Comparison of ENCODE assay signal across 2 cellular contexts in the genomic region with DNA sequence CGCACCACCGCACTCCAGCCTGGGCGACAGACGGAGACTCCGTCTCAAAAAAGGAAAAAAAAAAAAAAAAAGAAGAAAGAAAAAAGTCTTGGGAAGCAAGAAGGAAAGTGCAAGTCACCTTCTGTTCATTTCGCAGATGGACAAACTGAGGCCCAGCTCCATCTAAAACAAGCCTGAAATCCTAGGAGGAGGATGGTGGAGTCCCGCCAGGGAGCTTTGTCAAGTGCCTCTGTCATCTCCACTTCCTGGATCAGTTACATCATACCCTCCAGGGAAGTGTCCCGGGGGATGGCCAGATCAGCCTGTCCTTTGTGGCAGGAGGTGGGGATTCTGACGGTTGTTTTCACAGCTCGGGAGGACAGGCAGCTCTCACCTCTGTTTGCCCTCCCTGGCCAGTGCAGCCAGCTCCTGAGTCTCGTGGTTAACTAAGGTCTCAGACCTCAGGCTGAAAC.
TF ChIP-seq lines count a peak whose summit lies in the region.

No MANE protein-coding gene starts in this region.

TF ChIP-seq in HEK293, 187 proteins besides CTCF, POLR2A, EP300 and RAD21:
- TF ChIP-seq HOXA7 (CRISPR knock-in tag; IDR thresholded peaks at IDR 0.05; ENCODE audit: borderline replicate concordance) (no peak), ZNF791 (tag by site-specific recombination; IDR thresholded peaks at IDR 0.05) (no peak), ZNF239 (tag by site-specific recombination; IDR thresholded peaks at IDR 0.05) (no peak), ZNF785 (tag by site-specific recombination; IDR thresholded peaks at IDR 0.05) (no peak), ZNF274 (IDR thresholded peaks at IDR 0.05; ENCODE audit: low read length) (no peak), ZNF274 (tag by site-specific recombination; IDR thresholded peaks at IDR 0.05; ENCODE audit: borderline replicate concordance) (no peak), ZNF48 (tag by site-specific recombination; IDR thresholded peaks at IDR 0.05) (no peak), TRIM28 (IDR thresholded peaks at IDR 0.05; ENCODE audit: borderline replicate concordance, low read length) (no peak), ZNF530 (tag by site-specific recombination; IDR thresholded peaks at IDR 0.05; ENCODE audit: low read depth) (no peak), MZF1 (tag by site-specific recombination; IDR thresholded peaks at IDR 0.05; ENCODE audit: borderline replicate concordance) (peak; percentile 28; the same call in 1 of the 2 replicates), ZNF629 (tag by site-specific recombination; IDR thresholded peaks at IDR 0.05) (peak; percentile 39; the same call in 1 of the 2 replicates), ZBTB17 (tag by site-specific recombination; IDR thresholded peaks at IDR 0.05) (0 out of 2 replicates have a peak, but pooled peaks have one; percentile 37), GLI4 (tag by site-specific recombination; IDR thresholded peaks at IDR 0.05) (no peak), ZNF514 (tag by site-specific recombination; IDR thresholded peaks at IDR 0.05) (no peak), ZNF510 (tag by site-specific recombination; IDR thresholded peaks at IDR 0.05; ENCODE audit: insufficient replicate concordance) (no peak)
- TF ChIP-seq, protein P1, sequence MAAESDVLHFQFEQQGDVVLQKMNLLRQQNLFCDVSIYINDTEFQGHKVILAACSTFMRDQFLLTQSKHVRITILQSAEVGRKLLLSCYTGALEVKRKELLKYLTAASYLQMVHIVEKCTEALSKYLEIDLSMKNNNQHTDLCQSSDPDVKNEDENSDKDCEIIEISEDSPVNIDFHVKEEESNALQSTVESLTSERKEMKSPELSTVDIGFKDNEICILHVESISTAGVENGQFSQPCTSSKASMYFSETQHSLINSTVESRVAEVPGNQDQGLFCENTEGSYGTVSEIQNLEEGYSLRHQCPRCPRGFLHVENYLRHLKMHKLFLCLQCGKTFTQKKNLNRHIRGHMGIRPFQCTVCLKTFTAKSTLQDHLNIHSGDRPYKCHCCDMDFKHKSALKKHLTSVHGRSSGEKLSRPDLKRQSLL (tag by site-specific recombination; IDR thresholded peaks at IDR 0.05) = peak; percentile 43; the same call in 1 of the 2 replicates
TF ChIP-seq in HEK293: peak in this region for 4.

TF ChIP-seq in HepG2, 621 proteins besides CTCF, POLR2A, EP300 and RAD21 (continues in another document):
- TF ChIP-seq RXRB (CRISPR knock-in tag; IDR thresholded peaks at IDR 0.05; ENCODE audit: borderline replicate concordance) = peak; percentile 23; the same call in 1 of the 2 replicates
- no peak for TF ChIP-seq ZBTB7B (CRISPR knock-in tag; IDR thresholded peaks at IDR 0.05)
- no peak for TF ChIP-seq ZNF850 (CRISPR knock-in tag; conservative IDR thresholded peaks at IDR 0.05)
- peak; percentile 72 for TF ChIP-seq ZNF121 (CRISPR knock-in tag; IDR thresholded peaks at IDR 0.05)
- TF ChIP-seq HMG20A (CRISPR knock-in tag; IDR thresholded peaks at IDR 0.05; ENCODE audit: borderline replicate concordance) = no peak
- TF ChIP-seq ZNF563 (CRISPR knock-in tag; IDR thresholded peaks at IDR 0.05) = no peak
- TF ChIP-seq THAP11 (CRISPR knock-in tag; IDR thresholded peaks at IDR 0.05) = 0 out of 2 replicates have a peak, but pooled peaks have one; percentile 16
- TF ChIP-seq, protein P2, sequence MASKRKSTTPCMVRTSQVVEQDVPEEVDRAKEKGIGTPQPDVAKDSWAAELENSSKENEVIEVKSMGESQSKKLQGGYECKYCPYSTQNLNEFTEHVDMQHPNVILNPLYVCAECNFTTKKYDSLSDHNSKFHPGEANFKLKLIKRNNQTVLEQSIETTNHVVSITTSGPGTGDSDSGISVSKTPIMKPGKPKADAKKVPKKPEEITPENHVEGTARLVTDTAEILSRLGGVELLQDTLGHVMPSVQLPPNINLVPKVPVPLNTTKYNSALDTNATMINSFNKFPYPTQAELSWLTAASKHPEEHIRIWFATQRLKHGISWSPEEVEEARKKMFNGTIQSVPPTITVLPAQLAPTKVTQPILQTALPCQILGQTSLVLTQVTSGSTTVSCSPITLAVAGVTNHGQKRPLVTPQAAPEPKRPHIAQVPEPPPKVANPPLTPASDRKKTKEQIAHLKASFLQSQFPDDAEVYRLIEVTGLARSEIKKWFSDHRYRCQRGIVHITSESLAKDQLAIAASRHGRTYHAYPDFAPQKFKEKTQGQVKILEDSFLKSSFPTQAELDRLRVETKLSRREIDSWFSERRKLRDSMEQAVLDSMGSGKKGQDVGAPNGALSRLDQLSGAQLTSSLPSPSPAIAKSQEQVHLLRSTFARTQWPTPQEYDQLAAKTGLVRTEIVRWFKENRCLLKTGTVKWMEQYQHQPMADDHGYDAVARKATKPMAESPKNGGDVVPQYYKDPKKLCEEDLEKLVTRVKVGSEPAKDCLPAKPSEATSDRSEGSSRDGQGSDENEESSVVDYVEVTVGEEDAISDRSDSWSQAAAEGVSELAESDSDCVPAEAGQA (IDR thresholded peaks at IDR 0.05; ENCODE audit: low read depth) = no peak
- TF ChIP-seq, protein P2 (CRISPR knock-in tag; IDR thresholded peaks at IDR 0.05; ENCODE audit: borderline replicate concordance) = no peak
- peak; percentile 70 for TF ChIP-seq ELF1 (CRISPR knock-in tag; IDR thresholded peaks at IDR 0.05)
- TF ChIP-seq MTF2 (CRISPR knock-in tag; IDR thresholded peaks at IDR 0.05; ENCODE audit: borderline replicate concordance) = no peak
- TF ChIP-seq, protein P3, sequence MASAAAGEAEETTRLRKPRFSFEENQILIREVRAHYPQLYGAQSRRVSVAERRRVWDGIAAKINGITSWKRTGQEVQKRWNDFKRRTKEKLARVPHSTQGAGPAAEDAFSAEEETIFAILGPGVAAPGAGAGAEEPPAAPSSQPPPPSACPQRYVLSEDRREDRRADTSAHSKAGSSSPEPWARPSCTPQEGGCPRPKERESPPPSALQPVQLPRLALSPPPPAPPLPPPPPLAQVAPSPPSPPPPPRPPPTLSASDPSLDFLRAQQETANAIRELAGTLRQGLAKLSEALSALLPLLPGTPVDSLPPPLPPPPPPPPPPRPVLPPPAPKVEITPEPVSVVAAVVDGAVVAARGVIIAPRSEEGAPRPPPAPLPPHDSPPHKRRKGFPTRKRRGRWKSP (CRISPR knock-in tag; IDR thresholded peaks at IDR 0.05) = no peak
- TF ChIP-seq MAFG (CRISPR knock-in tag; IDR thresholded peaks at IDR 0.05) = no peak
- TF ChIP-seq ZNF713 (CRISPR knock-in tag; IDR thresholded peaks at IDR 0.05) = no peak
- 0 out of 2 replicates have a peak, but pooled peaks have one; percentile 25 for TF ChIP-seq SP5 (CRISPR knock-in tag; IDR thresholded peaks at IDR 0.05; ENCODE audit: borderline replicate concordance, low read depth)
- TF ChIP-seq ZFX (CRISPR knock-in tag; IDR thresholded peaks at IDR 0.05; ENCODE audit: low read depth) = no peak
- TF ChIP-seq RELA (CRISPR knock-in tag; IDR thresholded peaks at IDR 0.05) = no peak
- TF ChIP-seq ZBTB38 (CRISPR knock-in tag; IDR thresholded peaks at IDR 0.05) = no peak
- TF ChIP-seq KLF11 (CRISPR knock-in tag; IDR thresholded peaks at IDR 0.05) = no peak
- TF ChIP-seq, protein P4, sequence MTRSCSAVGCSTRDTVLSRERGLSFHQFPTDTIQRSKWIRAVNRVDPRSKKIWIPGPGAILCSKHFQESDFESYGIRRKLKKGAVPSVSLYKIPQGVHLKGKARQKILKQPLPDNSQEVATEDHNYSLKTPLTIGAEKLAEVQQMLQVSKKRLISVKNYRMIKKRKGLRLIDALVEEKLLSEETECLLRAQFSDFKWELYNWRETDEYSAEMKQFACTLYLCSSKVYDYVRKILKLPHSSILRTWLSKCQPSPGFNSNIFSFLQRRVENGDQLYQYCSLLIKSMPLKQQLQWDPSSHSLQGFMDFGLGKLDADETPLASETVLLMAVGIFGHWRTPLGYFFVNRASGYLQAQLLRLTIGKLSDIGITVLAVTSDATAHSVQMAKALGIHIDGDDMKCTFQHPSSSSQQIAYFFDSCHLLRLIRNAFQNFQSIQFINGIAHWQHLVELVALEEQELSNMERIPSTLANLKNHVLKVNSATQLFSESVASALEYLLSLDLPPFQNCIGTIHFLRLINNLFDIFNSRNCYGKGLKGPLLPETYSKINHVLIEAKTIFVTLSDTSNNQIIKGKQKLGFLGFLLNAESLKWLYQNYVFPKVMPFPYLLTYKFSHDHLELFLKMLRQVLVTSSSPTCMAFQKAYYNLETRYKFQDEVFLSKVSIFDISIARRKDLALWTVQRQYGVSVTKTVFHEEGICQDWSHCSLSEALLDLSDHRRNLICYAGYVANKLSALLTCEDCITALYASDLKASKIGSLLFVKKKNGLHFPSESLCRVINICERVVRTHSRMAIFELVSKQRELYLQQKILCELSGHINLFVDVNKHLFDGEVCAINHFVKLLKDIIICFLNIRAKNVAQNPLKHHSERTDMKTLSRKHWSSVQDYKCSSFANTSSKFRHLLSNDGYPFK (CRISPR knock-in tag; IDR thresholded peaks at IDR 0.05; ENCODE audit: borderline replicate concordance) = no peak
- TF ChIP-seq SKI (IDR thresholded peaks at IDR 0.05; ENCODE audit: partially characterized antibody) = no peak
- no peak for TF ChIP-seq ZNF75D (CRISPR knock-in tag; IDR thresholded peaks at IDR 0.05; ENCODE audit: borderline replicate concordance)
- peak; percentile 85 for TF ChIP-seq ZNF629 (CRISPR knock-in tag; conservative IDR thresholded peaks at IDR 0.05)
- TF ChIP-seq ZNF782 (CRISPR knock-in tag; IDR thresholded peaks at IDR 0.05; ENCODE audit: borderline replicate concordance) = no peak
- no peak for TF ChIP-seq BRD4 (CRISPR knock-in tag; IDR thresholded peaks at IDR 0.05)
- TF ChIP-seq TAF15 (IDR thresholded peaks at IDR 0.05; ENCODE audit: low read depth, low read length, poor library complexity, severe bottlenecking) = no peak
- TF ChIP-seq, protein P5, sequence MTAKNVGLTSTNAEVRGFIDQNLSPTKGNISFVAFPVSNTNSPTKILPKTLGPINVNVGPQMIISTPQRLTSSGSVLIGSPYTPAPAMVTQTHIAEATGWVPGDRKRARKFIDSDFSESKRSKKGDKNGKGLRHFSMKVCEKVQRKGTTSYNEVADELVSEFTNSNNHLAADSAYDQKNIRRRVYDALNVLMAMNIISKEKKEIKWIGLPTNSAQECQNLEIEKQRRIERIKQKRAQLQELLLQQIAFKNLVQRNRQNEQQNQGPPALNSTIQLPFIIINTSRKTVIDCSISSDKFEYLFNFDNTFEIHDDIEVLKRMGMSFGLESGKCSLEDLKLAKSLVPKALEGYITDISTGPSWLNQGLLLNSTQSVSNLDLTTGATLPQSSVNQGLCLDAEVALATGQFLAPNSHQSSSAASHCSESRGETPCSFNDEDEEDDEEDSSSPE (CRISPR knock-in tag; IDR thresholded peaks at IDR 0.05) = no peak
- no peak for TF ChIP-seq ZNF17 (CRISPR knock-in tag; IDR thresholded peaks at IDR 0.05)
- no peak for TF ChIP-seq SETDB1 (CRISPR knock-in tag; IDR thresholded peaks at IDR 0.05; ENCODE audit: borderline replicate concordance)
- peak; percentile 58 for TF ChIP-seq RARA (CRISPR knock-in tag; IDR thresholded peaks at IDR 0.05)
- no peak for TF ChIP-seq MIER2 (CRISPR knock-in tag; IDR thresholded peaks at IDR 0.05)
- TF ChIP-seq ZNF878 (CRISPR knock-in tag; IDR thresholded peaks at IDR 0.05) = no peak
- TF ChIP-seq, protein P6, sequence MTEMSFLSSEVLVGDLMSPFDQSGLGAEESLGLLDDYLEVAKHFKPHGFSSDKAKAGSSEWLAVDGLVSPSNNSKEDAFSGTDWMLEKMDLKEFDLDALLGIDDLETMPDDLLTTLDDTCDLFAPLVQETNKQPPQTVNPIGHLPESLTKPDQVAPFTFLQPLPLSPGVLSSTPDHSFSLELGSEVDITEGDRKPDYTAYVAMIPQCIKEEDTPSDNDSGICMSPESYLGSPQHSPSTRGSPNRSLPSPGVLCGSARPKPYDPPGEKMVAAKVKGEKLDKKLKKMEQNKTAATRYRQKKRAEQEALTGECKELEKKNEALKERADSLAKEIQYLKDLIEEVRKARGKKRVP (CRISPR knock-in tag; IDR thresholded peaks at IDR 0.05) = peak in 1 of 2 experiments; percentile 8; a peak in 1 of 4 replicates
- TF ChIP-seq, protein P7, sequence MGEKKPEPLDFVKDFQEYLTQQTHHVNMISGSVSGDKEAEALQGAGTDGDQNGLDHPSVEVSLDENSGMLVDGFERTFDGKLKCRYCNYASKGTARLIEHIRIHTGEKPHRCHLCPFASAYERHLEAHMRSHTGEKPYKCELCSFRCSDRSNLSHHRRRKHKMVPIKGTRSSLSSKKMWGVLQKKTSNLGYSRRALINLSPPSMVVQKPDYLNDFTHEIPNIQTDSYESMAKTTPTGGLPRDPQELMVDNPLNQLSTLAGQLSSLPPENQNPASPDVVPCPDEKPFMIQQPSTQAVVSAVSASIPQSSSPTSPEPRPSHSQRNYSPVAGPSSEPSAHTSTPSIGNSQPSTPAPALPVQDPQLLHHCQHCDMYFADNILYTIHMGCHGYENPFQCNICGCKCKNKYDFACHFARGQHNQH (CRISPR knock-in tag; IDR thresholded peaks at IDR 0.05) = no peak
- no peak for TF ChIP-seq ZBTB8A (CRISPR knock-in tag; IDR thresholded peaks at IDR 0.05; ENCODE audit: borderline replicate concordance, low read depth)
- TF ChIP-seq, protein P8, sequence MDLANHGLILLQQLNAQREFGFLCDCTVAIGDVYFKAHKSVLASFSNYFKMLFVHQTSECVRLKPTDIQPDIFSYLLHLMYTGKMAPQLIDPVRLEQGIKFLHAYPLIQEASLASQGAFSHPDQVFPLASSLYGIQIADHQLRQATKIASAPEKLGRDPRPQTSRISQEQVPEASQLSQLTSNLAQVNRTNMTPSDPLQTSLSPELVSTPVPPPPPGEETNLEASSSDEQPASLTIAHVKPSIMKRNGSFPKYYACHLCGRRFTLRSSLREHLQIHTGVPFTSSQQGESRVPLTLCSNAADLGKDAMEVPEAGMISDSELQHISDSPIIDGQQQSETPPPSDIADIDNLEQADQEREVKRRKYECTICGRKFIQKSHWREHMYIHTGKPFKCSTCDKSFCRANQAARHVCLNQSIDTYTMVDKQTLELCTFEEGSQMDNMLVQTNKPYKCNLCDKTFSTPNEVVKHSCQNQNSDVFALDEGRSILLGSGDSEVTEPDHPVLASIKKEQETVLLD (CRISPR knock-in tag; IDR thresholded peaks at IDR 0.05; ENCODE audit: low read depth) = no peak
- TF ChIP-seq CHCHD3 (CRISPR knock-in tag; IDR thresholded peaks at IDR 0.05) = no peak
- no peak for TF ChIP-seq ZNF746 (CRISPR knock-in tag; IDR thresholded peaks at IDR 0.05)
- no peak for TF ChIP-seq MZF1 (CRISPR knock-in tag; IDR thresholded peaks at IDR 0.05; ENCODE audit: borderline replicate concordance)
- TF ChIP-seq HDAC6 (IDR thresholded peaks at IDR 0.05; ENCODE audit: low read depth, low read length) = no peak
- TF ChIP-seq ZNF335 (CRISPR knock-in tag; IDR thresholded peaks at IDR 0.05) = no peak
- TF ChIP-seq ZNF556 (CRISPR knock-in tag; IDR thresholded peaks at IDR 0.05; ENCODE audit: borderline replicate concordance) = no peak
- no peak for TF ChIP-seq ARNTL (CRISPR knock-in tag; IDR thresholded peaks at IDR 0.05)
- TF ChIP-seq SRF (IDR thresholded peaks at IDR 0.05; ENCODE audit: low read depth, low read length) = no peak
